In genomic region chr1:204623894-204624361, GRCh38 we compare ENCODE assay signal across 10 cellular contexts.
A peak's percentile ranks its signal among the peaks of the same experiment; 100 is the strongest.
DNase-seq lines count a peak whose midpoint lies in the region; ATAC-seq and TF ChIP-seq lines count a peak whose summit lies in the region.
"Had no signal": no experiment of that assay in that cellular context is flagged by ENCODE, and none has a peak within 500 bp of the region (broad histone marks: within the 10 kb centered on the region; RNA-seq: fewer than 3 reads in every experiment).

No MANE protein-coding gene starts in this region.

- no peak overlapping the region for H3K27ac ChIP-seq in CD4-positive, alpha-beta memory T cell (ENCODE audit: low read depth, low read length)
- H3K27ac ChIP-seq in GM23338 (ENCODE audit: low read depth), result no peak overlapping the region
- H3K27ac ChIP-seq in tibial nerve, result no peak overlapping the region

- no peaks in the 10 kb centered on the region for H3K79me2 ChIP-seq in GM23338 (replicated peaks; ENCODE audit: insufficient read depth)

- POLR2A ChIA-PET in CD4-positive, alpha-beta memory T cell (lab: Charles Lee; ENCODE audit: partially characterized antibody), result interaction anchor here (1.2 kb wide), 1 partner anchor 117 kb away, joined by 3 read pairs; no protein-coding TSS in a partner anchor

- no peaks in the 10 kb centered on the region for H3F3A ChIP-seq in GM23338 (replicated peaks; ENCODE audit: low read depth)

- H4K20me1 ChIP-seq in GM23338 (replicated peaks; ENCODE audit: insufficient read depth), result no peaks in the 10 kb centered on the region

- H3K4me3 Mint-ChIP-seq in CD4-positive, alpha-beta memory T cell, result no peak overlapping the region
- H3K4me3 Mint-ChIP-seq in GM23338, result no peak overlapping the region
- no peak overlapping the region for H3K4me3 Mint-ChIP-seq in immature natural killer cell
- H3K4me3 Mint-ChIP-seq: activated naive CD4-positive, alpha-beta T cell treated with anti-CD3 and anti-CD28 coated beads, Interleukin-2, amount 50 U/mL, for 24 hours had no signal

- no peaks in the 10 kb centered on the region for H3K4me1 ChIP-seq in CD4-positive, alpha-beta memory T cell (ENCODE audit: insufficient read depth, low read length)
- H3K4me1 ChIP-seq in GM23338 (ENCODE audit: insufficient read depth), result no peaks in the 10 kb centered on the region
- H3K4me1 ChIP-seq in tibial nerve, result peaks cover 0 to 38% (median 7%) of the 10 kb centered on the region in 4 donors

- no peak for TF ChIP-seq POLR2A in tibial nerve (IDR thresholded peaks at IDR 0.05)

- H3K27me3 ChIP-seq in CD4-positive, alpha-beta memory T cell (ENCODE audit: insufficient read depth, low read length), result no peaks in the 10 kb centered on the region
- no peaks in the 10 kb centered on the region for H3K27me3 ChIP-seq in GM23338 (ENCODE audit: insufficient read depth)
- H3K27me3 ChIP-seq in tibial nerve, result no peaks in the 10 kb centered on the region

- peaks cover 0 to 3% (median 0%) of the 10 kb centered on the region in 8 donors for H3K9me3 Mint-ChIP-seq in CD4-positive, alpha-beta memory T cell
- H3K9me3 Mint-ChIP-seq in GM23338 (no peaks in the 10 kb centered on the region), immature natural killer cell (no peaks in the 10 kb centered on the region)
- H3K9me3 Mint-ChIP-seq: activated naive CD4-positive, alpha-beta T cell treated with anti-CD3 and anti-CD28 coated beads, Interleukin-2, amount 50 U/mL, for 24 hours had no signal

- TF ChIP-seq EP300 in tibial nerve (IDR thresholded peaks at IDR 0.05), result no peak

- no peaks in the 10 kb centered on the region for H3K4me1 Mint-ChIP-seq in CD4-positive, alpha-beta memory T cell
- H3K4me1 Mint-ChIP-seq in GM23338 (peaks cover 34% of the 10 kb centered on the region), immature natural killer cell (no peaks in the 10 kb centered on the region)
- H3K4me1 Mint-ChIP-seq: activated naive CD4-positive, alpha-beta T cell treated with anti-CD3 and anti-CD28 coated beads, Interleukin-2, amount 50 U/mL, for 24 hours had no signal

- no peaks in the 10 kb centered on the region for H3K36me3 Mint-ChIP-seq in CD4-positive, alpha-beta memory T cell
- no peaks in the 10 kb centered on the region for H3K36me3 Mint-ChIP-seq in GM23338 (ENCODE audit: low read depth)
- H3K36me3 Mint-ChIP-seq in immature natural killer cell, result no peaks in the 10 kb centered on the region
- H3K36me3 Mint-ChIP-seq: activated naive CD4-positive, alpha-beta T cell treated with anti-CD3 and anti-CD28 coated beads, Interleukin-2, amount 50 U/mL, for 24 hours had no signal

- H3K36me3 ChIP-seq in CD4-positive, alpha-beta memory T cell (ENCODE audit: insufficient read depth, low read length), result no peaks in the 10 kb centered on the region
- no peaks in the 10 kb centered on the region for H3K36me3 ChIP-seq in GM23338 (ENCODE audit: insufficient read depth)
- H3K36me3 ChIP-seq in tibial nerve, result no peaks in the 10 kb centered on the region

- no peak overlapping the region for H2AFZ ChIP-seq in GM23338

- no peaks in the 10 kb centered on the region for H3K9me2 ChIP-seq in GM23338 (ENCODE audit: insufficient read depth)

- in situ Hi-C loops in GM13977 (cut with MboI; ENCODE audit: low pct_unique_long_range_greater_than_20kb, low sequenced_read_pairs, unreplicated experiment), result no loop called here

- no peak overlapping the region for H3K4me2 ChIP-seq in GM23338

- DNase-seq in CD4-positive, alpha-beta memory T cell, result peak in 3 of 5 donors; percentile 1 to 8 (median 5)
- DNase-seq in GM23338 (ENCODE audit: low spot score) (peak; percentile 80), SK-N-DZ (ENCODE audit: low spot score) (peak; percentile 91), immature natural killer cell (peak in 2 of 3 donors; percentile 4 to 9), GM13977 (ENCODE audit: low spot score) (no peak), tibial nerve (ENCODE audit: low spot score in 2 of 2) (no peak)
- DNase-seq: Right ventricle myocardium superior had no signal

- 43 to 67% methylated on average over 3 of the region's 3 CpGs for WGBS in tibial nerve, 2 donors

- H3K4me3 ChIP-seq in CD4-positive, alpha-beta memory T cell (ENCODE audit: low read length in 2 of 2), result no peak overlapping the region
- H3K4me3 ChIP-seq in GM23338 (no peak overlapping the region), tibial nerve (no peak overlapping the region)

- peaks cover 3 to 6% of the 10 kb centered on the region in 2 donors for H3K27me3 Mint-ChIP-seq in CD4-positive, alpha-beta memory T cell
- H3K27me3 Mint-ChIP-seq in GM23338 (ENCODE audit: insufficient read depth, low read depth, poor library complexity), result peaks cover 21% of the 10 kb centered on the region
- H3K27me3 Mint-ChIP-seq in immature natural killer cell (ENCODE audit: low read depth in 3 of 3), result peaks cover 0 to 5% (median 2%) of the 10 kb centered on the region in 3 donors
- H3K27me3 Mint-ChIP-seq: activated naive CD4-positive, alpha-beta T cell treated with anti-CD3 and anti-CD28 coated beads, Interleukin-2, amount 50 U/mL, for 24 hours had no signal

- intact Hi-C loops in CD4-positive, alpha-beta memory T cell (cut with micrococcal nuclease), result no loop called here

- ATAC-seq in GM23338 (peak; percentile 76), HG02678 (IDR thresholded peaks at IDR 0.05; ENCODE audit: unreplicated experiment) (no peak), GM18858 (IDR thresholded peaks at IDR 0.05; ENCODE audit: unreplicated experiment) (no peak)

- peak; percentile 46 to 50 for TF ChIP-seq CTCF in GM23338 (conservative IDR thresholded peaks at IDR 0.05; ENCODE audit: low read depth in 2 of 2)
- no peak for TF ChIP-seq CTCF in GM13977 (IDR thresholded peaks at IDR 0.05; ENCODE audit: extremely low read depth, insufficient read depth, missing control alignments)
- TF ChIP-seq CTCF in tibial nerve (IDR thresholded peaks at IDR 0.05), result no peak

- CTCF ChIA-PET in CD4-positive, alpha-beta memory T cell (lab: Charles Lee; ENCODE audit: partially characterized antibody), result interaction anchor here (1.0 to 2.0 kb wide), 4 partner anchors 8 to 61 kb away, joined by 3 to 7 read pairs (median 4); no protein-coding TSS in a partner anchor

- no peak overlapping the region for H3K27ac Mint-ChIP-seq in CD4-positive, alpha-beta memory T cell
- H3K27ac Mint-ChIP-seq in GM23338, result no peak overlapping the region
- no peak overlapping the region for H3K27ac Mint-ChIP-seq in immature natural killer cell
- H3K27ac Mint-ChIP-seq: activated naive CD4-positive, alpha-beta T cell treated with anti-CD3 and anti-CD28 coated beads, Interleukin-2, amount 50 U/mL, for 24 hours had no signal

- no peaks in the 10 kb centered on the region for H3K9me3 ChIP-seq in CD4-positive, alpha-beta memory T cell (ENCODE audit: control insufficient read depth in 1 of 2, low read length in 2 of 2)
- no peaks in the 10 kb centered on the region for H3K9me3 ChIP-seq in tibial nerve

TF ChIP-seq in GM23338, 12 proteins besides CTCF, POLR2A, EP300 and RAD21:
- TF ChIP-seq ETS1 (IDR thresholded peaks at IDR 0.05) (no peak), ZNF331 (CRISPR knock-in tag; IDR thresholded peaks at IDR 0.05; ENCODE audit: low read depth) (no peak), POLR2AphosphoS5 (IDR thresholded peaks at IDR 0.05; ENCODE audit: low read depth) (no peak), JUNB (IDR thresholded peaks at IDR 0.05; ENCODE audit: unreplicated experiment) (no peak), ZNF114 (CRISPR knock-in tag; IDR thresholded peaks at IDR 0.05) (no peak), STAT1 (IDR thresholded peaks at IDR 0.05; ENCODE audit: unreplicated experiment) (no peak), NANOG (IDR thresholded peaks at IDR 0.05; ENCODE audit: borderline replicate concordance) (no peak), REST (IDR thresholded peaks at IDR 0.05; ENCODE audit: unreplicated experiment) (no peak)

Comparison
In these comparisons a context has a peak if more than half of its experiments do, and no peak if none do; other contexts are left out.
1. DNase-seq: peak in CD4-positive, alpha-beta memory T cell (3 of 5), GM23338 (single experiment), SK-N-DZ (single experiment) and immature natural killer cell (2 of 3); none in GM13977 (single experiment) and tibial nerve (0 of 2).
2. CTCF ChIP-seq: peak in GM23338 (2 of 2); none in GM13977 (single experiment) and tibial nerve (0 of 5).